In the genomic region with DNA sequence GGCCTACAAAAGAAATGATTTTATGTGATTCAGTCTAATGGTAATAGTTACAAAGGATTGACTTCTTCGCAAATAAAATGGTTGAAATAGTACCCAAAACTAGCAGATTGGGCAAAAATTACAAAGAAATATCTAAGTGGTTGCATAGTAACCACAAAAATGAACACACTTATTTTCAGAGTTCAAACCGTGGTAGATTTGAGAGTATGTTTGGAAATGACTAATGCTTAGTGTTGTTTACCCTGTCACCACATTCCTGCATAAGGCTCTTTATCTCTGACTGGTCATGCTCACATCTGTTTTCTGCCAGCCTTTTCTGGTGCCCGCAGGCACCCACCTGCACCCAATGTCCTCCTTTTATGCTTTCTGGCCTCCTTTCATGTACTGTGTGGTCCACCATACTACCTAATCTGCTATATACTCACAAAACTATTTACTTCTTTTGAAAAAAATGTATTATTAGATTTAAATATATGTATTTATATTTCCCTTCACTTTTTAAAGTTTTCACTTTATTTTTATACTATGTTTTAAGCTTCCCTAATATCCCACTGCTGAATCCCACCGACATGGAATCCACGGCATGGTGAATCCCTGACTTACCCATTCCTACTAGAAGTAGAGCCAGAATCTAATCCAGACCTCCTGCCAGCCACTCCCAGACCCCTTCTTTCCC, we compare ENCODE assay signal across 8 cellular contexts. TPM values are rescaled to one million over a fixed set of nuclear protein-coding genes. Genes with fewer than 3 reads are reported as not detected.
A peak's percentile ranks its signal among the peaks of the same experiment; 100 is the strongest.
DNase-seq lines count a peak whose midpoint lies in the region; ATAC-seq and TF ChIP-seq lines count a peak whose summit lies in the region.

No MANE protein-coding gene starts in this region.

- no peaks in the 10 kb centered on the region for H3K27me3 ChIP-seq in HCT116 (ENCODE audit: insufficient read depth, low read length)
- H3K27me3 ChIP-seq in esophagus muscularis mucosa: no peaks in the 10 kb centered on the region
- H3K27me3 ChIP-seq in transverse colon: no peaks in the 10 kb centered on the region

- peak overlapping the region; percentile 58 for H3K27ac Mint-ChIP-seq in activated naive CD8-positive, alpha-beta T cell treated with anti-CD3 and anti-CD28 coated beads, Interleukin-2, amount 10 ng/mL, durations not matched to agents 7 days and 5 days
- H3K27ac Mint-ChIP-seq in naive B cell: peak overlapping the region; percentile 80 to 97 (median 88)

- intact Hi-C loops in HCT116 (cut with micrococcal nuclease): no loop called here
- intact Hi-C loops in esophagus muscularis mucosa (cut with DNase I): no loop called here
- intact Hi-C loops in transverse colon (cut with DNase I; ENCODE audit: low total_unique reads): no loop called here

- H4K20me1 ChIP-seq in HCT116 (ENCODE audit: insufficient read depth): no peaks in the 10 kb centered on the region

- no peak for TF ChIP-seq CTCF in HCT116 (IDR thresholded peaks at IDR 0.05 in 2 of 3, conservative IDR thresholded peaks at IDR 0.05 in 1 of 3; ENCODE audit: borderline replicate concordance in 1 of 3, insufficient read depth in 1 of 3, low read depth in 2 of 3, low read length in 2 of 3)
- TF ChIP-seq CTCF in esophagus muscularis mucosa (IDR thresholded peaks at IDR 0.05): no peak
- no peak for TF ChIP-seq CTCF in transverse colon (IDR thresholded peaks at IDR 0.05)

- TF ChIP-seq POLR2A in GM18505 (IDR thresholded peaks at IDR 0.05; ENCODE audit: borderline replicate concordance, extremely low read depth, insufficient read depth, insufficient read length) (no peak), HCT116 (IDR thresholded peaks at IDR 0.05; ENCODE audit: borderline replicate concordance, extremely low read depth, insufficient read depth, insufficient read length) (no peak), esophagus muscularis mucosa (IDR thresholded peaks at IDR 0.05; ENCODE audit: low read depth) (no peak), transverse colon (IDR thresholded peaks at IDR 0.05) (no peak)

- peaks cover 76% of the 10 kb centered on the region for H3K4me1 Mint-ChIP-seq in activated naive CD8-positive, alpha-beta T cell treated with anti-CD3 and anti-CD28 coated beads, Interleukin-2, amount 10 ng/mL, durations not matched to agents 7 days and 5 days
- H3K4me1 Mint-ChIP-seq in naive B cell: peaks cover 67 to 80% (median 72%) of the 10 kb centered on the region in 3 donors

- POLR2A ChIA-PET in HCT116 (lab: Charles Lee): no interaction called here
- POLR2A ChIA-PET in activated naive CD8-positive, alpha-beta T cell treated with anti-CD3 and anti-CD28 coated beads, Interleukin-2, amount 10 ng/mL, durations not matched to agents 7 days and 5 days (lab: Charles Lee): interaction anchor here (1.0 to 3.3 kb wide), 6 partner anchors 10 to 146 kb away, joined by 3 to 20 read pairs (median 8); no protein-coding TSS in a partner anchor

- no TSS peak for BruUV-seq in HCT116 (replicated peaks; lab: Mats Ljungman, UMichigan)

- H3K27me3 Mint-ChIP-seq in activated naive CD8-positive, alpha-beta T cell treated with anti-CD3 and anti-CD28 coated beads, Interleukin-2, amount 10 ng/mL, durations not matched to agents 7 days and 5 days: no peaks in the 10 kb centered on the region
- H3K27me3 Mint-ChIP-seq in naive B cell: no peaks in the 10 kb centered on the region

- H3K4me2 ChIP-seq in HCT116 (ENCODE audit: low read length): peak overlapping the region; percentile 10; the same call in 1 of the 2 replicates

- H3K4me1 ChIP-seq in HCT116 (ENCODE audit: control insufficient read depth in 1 of 2, insufficient read depth in 2 of 2, low read length in 2 of 2) (peaks cover 3 to 15% of the 10 kb centered on the region in 2 experiments; a peak in 2 of 4 replicates), esophagus muscularis mucosa (no peaks in the 10 kb centered on the region), transverse colon (no peaks in the 10 kb centered on the region)

- H3K4me3 ChIP-seq in HCT116 (replicated peaks in 1 of 2; ENCODE audit: low read depth in 1 of 2, low read length in 2 of 2): no peak overlapping the region
- no peak overlapping the region for H3K4me3 ChIP-seq in esophagus muscularis mucosa
- H3K4me3 ChIP-seq in transverse colon: no peak overlapping the region

- RAD21 ChIA-PET in HCT116 (lab: Charles Lee; ENCODE audit: low non-redundant PET in 1 of 2, low total read pairs in 2 of 2, uncharacterized antibody in 2 of 2, unreplicated experiment in 2 of 2): no interaction called here

- H3K9me3 ChIP-seq in HCT116 (ENCODE audit: control insufficient read depth in 1 of 2, insufficient read depth in 1 of 2, low read depth in 1 of 2, low read length in 2 of 2) (no peaks in the 10 kb centered on the region), esophagus muscularis mucosa (no peaks in the 10 kb centered on the region), transverse colon (no peaks in the 10 kb centered on the region)

- ATAC-seq in GM18505 (IDR thresholded peaks at IDR 0.05; ENCODE audit: unreplicated experiment) (peak; percentile 84), HCT116 (peak; percentile 94), naive B cell (ENCODE audit: low read depth in 2 of 2) (peak in 1 of 2 donors; percentile 18)
- peak; percentile 78 for ATAC-seq in activated naive CD8-positive, alpha-beta T cell treated with anti-CD3 and anti-CD28 coated beads, Interleukin-2, amount 10 ng/mL, durations not matched to agents 7 days and 5 days (ENCODE audit: low read depth)

- H3K9me2 ChIP-seq in HCT116 (ENCODE audit: insufficient read depth): no peaks in the 10 kb centered on the region

- CTCF ChIA-PET in HCT116 (lab: Charles Lee): interaction anchor here (0.7 to 0.9 kb wide), 2 partner anchors 14 to 17 kb away, joined by 3 read pairs; no protein-coding TSS in a partner anchor

- H3K27ac ChIP-seq in HCT116 (ENCODE audit: low read depth, low read length): no peak overlapping the region
- H3K27ac ChIP-seq in esophagus muscularis mucosa (replicated peaks in 1 of 4): no peak overlapping the region
- H3K27ac ChIP-seq in transverse colon: no peak overlapping the region

- no peaks in the 10 kb centered on the region for H3K9me3 Mint-ChIP-seq in activated naive CD8-positive, alpha-beta T cell treated with anti-CD3 and anti-CD28 coated beads, Interleukin-2, amount 10 ng/mL, durations not matched to agents 7 days and 5 days
- H3K9me3 Mint-ChIP-seq in naive B cell: peaks cover 0 to 2% (median 0%) of the 10 kb centered on the region in 7 donors

- peaks cover 58% of the 10 kb centered on the region for H3K36me3 Mint-ChIP-seq in activated naive CD8-positive, alpha-beta T cell treated with anti-CD3 and anti-CD28 coated beads, Interleukin-2, amount 10 ng/mL, durations not matched to agents 7 days and 5 days
- peaks cover 24 to 29% of the 10 kb centered on the region in 2 donors for H3K36me3 Mint-ChIP-seq in naive B cell

- WGBS in esophagus muscularis mucosa: 75% methylated on average over 5 of the region's 5 CpGs
- WGBS in transverse colon (ENCODE audit: low coverage in 1 of 2), 2 donors: 67 to 75% methylated on average over 5 of the region's 5 CpGs

- H3K79me2 ChIP-seq in HCT116 (ENCODE audit: insufficient read depth, low read length): no peaks in the 10 kb centered on the region

- no peak overlapping the region for H3K9ac ChIP-seq in HCT116 (ENCODE audit: low read length)

- H2AFZ ChIP-seq in HCT116 (ENCODE audit: low read depth, low read length, poor library complexity, severe bottlenecking): no peak overlapping the region

- H3K36me3 ChIP-seq in HCT116 (ENCODE audit: control insufficient read depth in 1 of 2, insufficient read depth in 2 of 2, low read length in 2 of 2): no peaks in the 10 kb centered on the region
- no peaks in the 10 kb centered on the region for H3K36me3 ChIP-seq in esophagus muscularis mucosa
- no peaks in the 10 kb centered on the region for H3K36me3 ChIP-seq in transverse colon

- peak overlapping the region; percentile 65 for H3K4me3 Mint-ChIP-seq in activated naive CD8-positive, alpha-beta T cell treated with anti-CD3 and anti-CD28 coated beads, Interleukin-2, amount 10 ng/mL, durations not matched to agents 7 days and 5 days
- H3K4me3 Mint-ChIP-seq in naive B cell: peak overlapping the region in 5 of 8 donors; percentile 19 to 50 (median 42)

- TF ChIP-seq RAD21 in HCT116 (IDR thresholded peaks at IDR 0.05; ENCODE audit: low read depth): no peak

- DNase-seq in HCT116 (ENCODE audit: low read depth, low spot score) (peak; percentile 37), M059J (ENCODE audit: low read depth) (peak; percentile 98), naive B cell (no peak), esophagus muscularis mucosa (ENCODE audit: extremely low spot score) (no peak), transverse colon (no peak), NCI-H1436 (lab: John Stamatoyannopoulos, UW) (no peak)
- no peak for DNase-seq in activated naive CD8-positive, alpha-beta T cell treated with anti-CD3 and anti-CD28 coated beads, Interleukin-2, amount 10 ng/mL, durations not matched to agents 7 days and 5 days

- in situ Hi-C loops in transverse colon (cut with MboI; ENCODE audit: low pct_ligation_motif_present in 1 of 4, low pct_unique_long_range_greater_than_20kb in 1 of 4, low sequenced_read_pairs in 3 of 4): no loop called here

- no peak for TF ChIP-seq EP300 in esophagus muscularis mucosa (IDR thresholded peaks at IDR 0.05)
- no peak for TF ChIP-seq EP300 in transverse colon (IDR thresholded peaks at IDR 0.05; ENCODE audit: low read depth)

TF ChIP-seq in HCT116, 20 proteins besides CTCF, POLR2A, EP300 and RAD21 (continues in another document):
- TF ChIP-seq CBX3 (IDR thresholded peaks at IDR 0.05; ENCODE audit: low read depth) (no peak), POLR2AphosphoS5 (IDR thresholded peaks at IDR 0.05; ENCODE audit: low read depth, low read length) (no peak), TCF7L2 (IDR thresholded peaks at IDR 0.05; ENCODE audit: borderline replicate concordance, extremely low read depth, insufficient read depth, insufficient read length) (no peak), FOSL1 (IDR thresholded peaks at IDR 0.05; ENCODE audit: low read depth) (peak; percentile 81)

RNA-seq across cellular contexts. Expression of gene PTPRC, which starts 30.3 kb away (rescaled TPM):
- 1.2 TPM for total RNA-seq in HCT116 (2021; ENCODE audit: unreplicated experiment)
- 0.08 TPM in 1 of 2 replicates, not detected in the other for polyA plus RNA-seq in HCT116 (2012)
- 0.49 and 4.5 TPM in 2 replicates for total RNA-seq in M059J (2014; rRNA removed; shearing (Covaris generic))
- 100 to 1,000 TPM; 828 to 854 TPM for total RNA-seq in activated naive CD8-positive, alpha-beta T cell treated with anti-CD3 and anti-CD28 coated beads, Interleukin-2, amount 10 ng/mL, durations not matched to agents 7 days and 5 days
- 1,000 to 10,000 TPM in 1 of 6 donors, 100 to 1,000 TPM in 5; 771 to 1,016 (median 851) TPM for polyA plus RNA-seq in naive B cell (ENCODE audit: low read depth in 6 of 6)
- 10 to 100 TPM in 2 of 4 donors, 1 to 10 TPM in 2; 7.0 to 40.3 (median 10.0) TPM for total RNA-seq in esophagus muscularis mucosa
- total RNA-seq in transverse colon: 10 to 100 TPM in 3 of 4 donors, 1 to 10 TPM in 1; 6.4 to 50.7 (median 25.6) TPM

Comparison
In these comparisons a context has a peak if more than half of its experiments do, and no peak if none do; other contexts are left out.
1. DNase-seq: peak in HCT116 (single experiment) and M059J (single experiment); none in activated naive CD8-positive, alpha-beta T cell treated with anti-CD3 and anti-CD28 coated beads, Interleukin-2, amount 10 ng/mL, durations not matched to agents 7 days and 5 days (single experiment), naive B cell (single experiment), esophagus muscularis mucosa (single experiment), transverse colon (single experiment) and NCI-H1436 (single experiment).
2. RNA of gene PTPRC, which starts 30.3 kb away (total RNA-seq): 828 to 854 TPM in activated naive CD8-positive, alpha-beta T cell treated with anti-CD3 and anti-CD28 coated beads, Interleukin-2, amount 10 ng/mL, durations not matched to agents 7 days and 5 days; 6.4 to 50.7 TPM in transverse colon, 7.0 to 40.3 TPM in esophagus muscularis mucosa, 0.49 to 4.5 TPM in M059J and 1.2 TPM in HCT116 (single experiment); every median in the first group is over 10 times any median in the second.